Comparison of ENCODE assay signal across 25 cellular contexts in the genomic region with DNA sequence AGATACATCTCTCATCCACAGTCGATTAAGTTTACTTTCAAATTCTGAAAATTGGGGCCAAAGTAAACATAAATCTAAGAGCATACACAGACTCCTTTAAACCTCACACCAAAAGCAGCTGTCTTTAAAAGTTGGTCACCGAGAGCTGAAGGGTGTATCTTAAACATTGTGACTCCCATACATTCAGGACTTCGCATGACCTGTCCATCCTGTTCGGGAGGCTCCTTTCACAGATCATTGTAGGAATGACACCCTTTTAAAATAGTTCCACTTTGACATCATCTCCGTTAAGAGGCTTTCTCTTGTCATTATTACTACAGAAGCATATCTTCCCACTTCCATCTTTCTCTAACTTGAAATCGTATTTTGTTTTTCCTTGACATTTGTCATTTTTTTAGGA.
"Had no signal": no experiment of that assay in that cellular context is flagged by ENCODE, and none has a peak within 500 bp of the region (broad histone marks: within the 10 kb centered on the region; RNA-seq: fewer than 3 reads in every experiment).

No MANE protein-coding gene starts in this region.

- ATAC-seq: activated T-cell treated with anti-CD3 and anti-CD28 coated beads, Interleukin-2, amount 50 U/mL, for 72 hours; heart right ventricle; mucosa of descending colon; natural killer cell treated with Interleukin-12 subunit alpha and Interleukin-12 subunit beta and Interleukin-15 and Interleukin-18, amount 100 ng/mL, for 72 hours; sciatic nerve; stimulated activated effector memory CD8-positive, alpha-beta T cell treated with anti-CD3 and anti-CD28 coated beads, Interleukin-12 subunit alpha, Interleukin-12 subunit beta, amount 100 ng/mL, for 72 hours; upper lobe of right lung had no signal

- H3K27me3 ChIP-seq: esophagus squamous epithelium, heart right ventricle, neutrophil, ovary, upper lobe of right lung had no signal

- H3K4me1 ChIP-seq: esophagus squamous epithelium, heart right ventricle, left ventricle myocardium inferior, upper lobe of right lung had no signal

- H3K27ac ChIP-seq: epithelial cell of prostate, esophagus squamous epithelium, heart right ventricle, left ventricle myocardium inferior, neutrophil, ovary, skin epidermis, thoracic aorta, upper lobe of right lung, VCaP had no signal

- H3K9me3 ChIP-seq: esophagus squamous epithelium, mucosa of descending colon, neutrophil, ovary, thoracic aorta, upper lobe of right lung had no signal

- H3K36me3 ChIP-seq: esophagus squamous epithelium, heart right ventricle, left ventricle myocardium inferior, neutrophil, ovary, thoracic aorta, upper lobe of right lung had no signal

- DNase-seq: activated CD4-positive, alpha-beta T cell treated with anti-CD3 and anti-CD28 coated beads for 4 hours; activated CD4-positive, alpha-beta T cell treated with anti-CD3 and anti-CD28 coated beads, Interleukin-2, amount 50 U/mL, for 4 hours; activated naive CD4-positive, alpha-beta T cell; activated T-cell treated with anti-CD3 and anti-CD28 coated beads for 4 hours; activated T-cell treated with anti-CD3 and anti-CD28 coated beads, Interleukin-2, amount 50 U/mL, for 72 hours; anterior cingulate cortex; dermis blood vessel endothelial cell; effector CD4-positive, alpha-beta T cell; esophagus squamous epithelium; foreskin melanocyte; heart right ventricle; left ventricle myocardium inferior; mucosa of descending colon; ovary; stimulated activated CD4-positive, alpha-beta T cell treated with anti-CD3 and anti-CD28 coated beads, Interleukin-4, amount 100 ng/mL, for 24 hours; upper lobe of right lung had no signal

- H3K4me3 ChIP-seq: esophagus squamous epithelium, heart right ventricle, left ventricle myocardium inferior, lung, mucosa of descending colon, ovary, skin epidermis, thoracic aorta, upper lobe of right lung had no signal
